Comparison of ENCODE assay signal across 12 cellular contexts in the genomic region with DNA sequence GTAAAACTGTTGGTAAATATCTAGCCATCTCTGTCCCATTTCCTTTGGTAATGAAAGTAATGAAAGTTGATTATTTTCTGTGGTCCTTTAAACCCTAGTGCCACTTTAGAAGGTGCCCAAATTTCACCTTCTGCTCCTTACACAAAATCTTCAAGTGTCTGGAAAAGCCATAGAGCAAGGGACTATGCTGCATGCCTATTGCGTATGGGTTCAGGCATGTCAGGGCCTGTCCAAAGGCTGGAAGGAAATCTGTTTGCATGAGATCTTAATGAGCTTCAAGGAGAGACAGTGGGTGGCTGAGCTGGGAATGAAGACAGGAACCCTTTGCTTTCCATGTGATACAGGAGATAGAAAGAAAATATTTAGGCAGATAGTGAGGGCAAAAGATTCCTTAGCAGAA.
DNase-seq lines count a peak whose midpoint lies in the region; ATAC-seq, FAIRE-seq and TF ChIP-seq lines count a peak whose summit lies in the region.
"Had no signal": no experiment of that assay in that cellular context is flagged by ENCODE, and none has a peak within 500 bp of the region (broad histone marks: within the 10 kb centered on the region; RNA-seq: fewer than 3 reads in every experiment).

No MANE protein-coding gene starts in this region.

- H3K79me2 ChIP-seq in smooth muscle cell (ENCODE audit: low read depth): no peaks in the 10 kb centered on the region

- no peaks in the 10 kb centered on the region for H4K20me1 ChIP-seq in smooth muscle cell (ENCODE audit: low read depth)

- ATAC-seq in activated CD8-positive, alpha-beta memory T cell treated with anti-CD3 and anti-CD28 coated beads, Interleukin-2, amount 10 ng/mL, durations not matched to agents 7 days and 5 days: no peak
- ATAC-seq in RWPE2 (ENCODE audit: low read depth) (peak; percentile 74), gastroesophageal sphincter (no peak)
- ATAC-seq: HCT116 had no signal

- H2AFZ ChIP-seq in smooth muscle cell (ENCODE audit: low read depth): peak overlapping the region; percentile 1

- no peak overlapping the region for H3K27ac Mint-ChIP-seq in activated CD8-positive, alpha-beta memory T cell treated with anti-CD3 and anti-CD28 coated beads, Interleukin-2, amount 10 ng/mL, durations not matched to agents 7 days and 5 days

- H3K27me3 ChIP-seq in RWPE2 (ENCODE audit: insufficient read depth, poor library complexity, severe bottlenecking): no peaks in the 10 kb centered on the region
- no peaks in the 10 kb centered on the region for H3K27me3 ChIP-seq in smooth muscle cell (ENCODE audit: low read depth)
- H3K27me3 ChIP-seq in gastroesophageal sphincter: no peaks in the 10 kb centered on the region

- CTCF ChIA-PET in activated CD8-positive, alpha-beta memory T cell treated with anti-CD3 and anti-CD28 coated beads, Interleukin-2, amount 10 ng/mL, durations not matched to agents 7 days and 5 days (lab: Charles Lee): interaction anchor here (1.2 kb wide), 1 partner anchor 210 kb away, joined by 3 read pairs; no protein-coding TSS in a partner anchor

- H3K4me1 Mint-ChIP-seq in activated CD8-positive, alpha-beta memory T cell treated with anti-CD3 and anti-CD28 coated beads, Interleukin-2, amount 10 ng/mL, durations not matched to agents 7 days and 5 days: peaks cover 49% of the 10 kb centered on the region

- no peaks in the 10 kb centered on the region for H3K27me3 Mint-ChIP-seq in activated CD8-positive, alpha-beta memory T cell treated with anti-CD3 and anti-CD28 coated beads, Interleukin-2, amount 10 ng/mL, durations not matched to agents 7 days and 5 days

- H3K4me3 ChIP-seq in RWPE2 (ENCODE audit: severe bottlenecking) (no peak overlapping the region), epithelial cell of esophagus (ENCODE audit: low read length) (no peak overlapping the region), smooth muscle cell (no peak overlapping the region), gastroesophageal sphincter (no peak overlapping the region)

- H3K36me3 ChIP-seq in RWPE2 (ENCODE audit: low read depth) (no peaks in the 10 kb centered on the region), smooth muscle cell (ENCODE audit: low read depth) (no peaks in the 10 kb centered on the region), gastroesophageal sphincter (no peaks in the 10 kb centered on the region)

- DNase-seq in activated CD8-positive, alpha-beta memory T cell treated with anti-CD3 and anti-CD28 coated beads for 24 hours: peak; percentile 45
- DNase-seq in activated CD8-positive, alpha-beta memory T cell treated with anti-CD3 and anti-CD28 coated beads, Interleukin-2, amount 10 ng/mL, durations not matched to agents 7 days and 5 days: no peak
- DNase-seq in RWPE2 (ENCODE audit: low spot score) (no peak), epithelial cell of esophagus (ENCODE audit: low read depth) (peak; percentile 95), smooth muscle cell (lab: John Stamatoyannopoulos, UW; ENCODE audit: unreplicated experiment) (no peak), RCC 7860 (ENCODE audit: low spot score) (no peak)
- no peak for DNase-seq in effector CD4-positive, alpha-beta T cell
- DNase-seq: activated CD4-positive, alpha-beta T cell treated with anti-CD3 and anti-CD28 coated beads, Interleukin-2, amount 50 U/mL, for 4 hours; hypothalamus; stimulated activated CD8-positive, alpha-beta memory T cell treated with anti-CD3 and anti-CD28 coated beads, Interleukin-4, amount 100 ng/mL, for 48 hours had no signal

- peaks cover 5% of the 10 kb centered on the region for H3K36me3 Mint-ChIP-seq in activated CD8-positive, alpha-beta memory T cell treated with anti-CD3 and anti-CD28 coated beads, Interleukin-2, amount 10 ng/mL, durations not matched to agents 7 days and 5 days

- peak overlapping the region; percentile 67 for H3K9ac ChIP-seq in smooth muscle cell (ENCODE audit: low read depth)

- H3K4me3 Mint-ChIP-seq in activated CD8-positive, alpha-beta memory T cell treated with anti-CD3 and anti-CD28 coated beads, Interleukin-2, amount 10 ng/mL, durations not matched to agents 7 days and 5 days: no peak overlapping the region

- WGBS in smooth muscle cell (ENCODE audit: low lambda C conversion rate): 28% methylated on average over 1 of the region's 1 CpG
- 56 to 100% methylated on average over 1 of the region's 1 CpG for WGBS in gastroesophageal sphincter (ENCODE audit: low coverage in 1 of 2), 2 donors

- H3F3A ChIP-seq in smooth muscle cell (ENCODE audit: low read depth): peaks cover 17% of the 10 kb centered on the region

- TF ChIP-seq POLR2A in gastroesophageal sphincter (IDR thresholded peaks at IDR 0.05): no peak

- no peak for TF ChIP-seq EP300 in gastroesophageal sphincter (IDR thresholded peaks at IDR 0.05)

- H3K4me1 ChIP-seq in RWPE2 (ENCODE audit: insufficient read depth, poor library complexity, severe bottlenecking) (peaks cover 38% of the 10 kb centered on the region), smooth muscle cell (ENCODE audit: low read depth) (peaks cover 10% of the 10 kb centered on the region), gastroesophageal sphincter (no peaks in the 10 kb centered on the region)

- TF ChIP-seq CTCF in RWPE2 (IDR thresholded peaks at IDR 0.05; ENCODE audit: poor library complexity, severe bottlenecking) (no peak), epithelial cell of esophagus (IDR thresholded peaks at IDR 0.05; ENCODE audit: insufficient read depth, low read depth, low read length, missing control alignments) (no peak), smooth muscle cell (IDR thresholded peaks at IDR 0.05; ENCODE audit: borderline replicate concordance, insufficient read depth, poor library complexity, severe bottlenecking) (no peak), gastroesophageal sphincter (IDR thresholded peaks at IDR 0.05) (no peak)

- H3K9me3 Mint-ChIP-seq in activated CD8-positive, alpha-beta memory T cell treated with anti-CD3 and anti-CD28 coated beads, Interleukin-2, amount 10 ng/mL, durations not matched to agents 7 days and 5 days (ENCODE audit: low read depth): peaks cover 3% of the 10 kb centered on the region

- no peak for FAIRE-seq in RCC 7860 (lab: Jason Lieb, UNC)

- H3K27ac ChIP-seq in RWPE2 (ENCODE audit: poor library complexity, severe bottlenecking) (peak overlapping the region; percentile 96), smooth muscle cell (ENCODE audit: low read depth) (peak overlapping the region; percentile 96), gastroesophageal sphincter (no peak overlapping the region)

- H3K9me3 ChIP-seq in RWPE2 (ENCODE audit: severe bottlenecking) (no peaks in the 10 kb centered on the region), smooth muscle cell (replicated peaks; ENCODE audit: low read depth) (no peaks in the 10 kb centered on the region), gastroesophageal sphincter (no peaks in the 10 kb centered on the region)

- no peak overlapping the region for H3K4me2 ChIP-seq in smooth muscle cell

Comparison
In these comparisons a context has a peak if more than half of its experiments do, and no peak if none do; other contexts are left out.
1. DNase-seq: peak in activated CD8-positive, alpha-beta memory T cell treated with anti-CD3 and anti-CD28 coated beads for 24 hours (single experiment) and epithelial cell of esophagus (single experiment); none in activated CD8-positive, alpha-beta memory T cell treated with anti-CD3 and anti-CD28 coated beads, Interleukin-2, amount 10 ng/mL, durations not matched to agents 7 days and 5 days (single experiment), RWPE2 (single experiment), smooth muscle cell (single experiment), effector CD4-positive, alpha-beta T cell (single experiment) and RCC 7860 (single experiment).
2. H3K27ac ChIP-seq: peak in RWPE2 (single experiment) and smooth muscle cell (single experiment); none in gastroesophageal sphincter (0 of 4).